ENCODE assay signal across 8 cellular contexts in the genomic region with DNA sequence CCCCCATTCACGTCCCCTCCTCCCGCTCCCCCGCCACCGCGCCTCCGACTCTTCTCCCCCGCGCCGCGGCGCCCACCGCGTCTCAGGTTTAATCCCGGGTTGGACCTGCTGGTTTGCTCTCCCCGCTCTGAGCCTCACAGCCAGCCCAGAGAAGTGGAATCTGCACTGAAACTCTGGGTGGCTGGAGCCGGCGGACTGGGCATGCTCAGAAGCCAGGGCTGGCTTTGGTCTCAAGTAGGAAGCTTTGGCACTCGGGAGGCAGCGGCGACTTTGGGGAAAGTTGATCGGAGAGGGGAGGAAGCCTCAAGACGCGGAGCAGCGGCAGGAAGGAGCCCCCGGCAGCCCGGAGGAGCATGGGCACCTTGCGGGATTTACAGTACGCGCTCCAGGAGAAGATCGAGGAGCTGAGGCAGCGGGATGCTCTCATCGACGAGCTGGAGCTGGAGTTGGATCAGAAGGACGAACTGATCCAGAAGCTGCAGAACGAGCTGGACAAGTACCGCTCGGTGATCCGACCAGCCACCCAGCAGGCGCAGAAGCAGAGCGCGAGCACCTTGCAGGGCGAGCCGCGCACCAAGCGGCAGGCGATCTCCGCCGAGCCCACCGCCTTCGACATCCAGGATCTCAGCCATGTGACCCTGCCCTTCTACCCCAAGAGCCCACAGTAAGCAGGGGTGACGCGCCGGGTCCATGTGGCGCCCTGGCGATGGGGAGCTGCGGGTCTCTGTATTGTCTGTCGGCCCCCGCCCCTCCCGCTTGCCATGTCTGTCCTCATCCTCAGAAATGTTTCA. TPM values are rescaled to one million over a fixed set of nuclear protein-coding genes. Genes with fewer than 3 reads are reported as not detected.
DNase-seq lines count a peak whose midpoint lies in the region; FAIRE-seq and TF ChIP-seq lines count a peak whose summit lies in the region.

A gene (plus strand): TSS at position 250 of the 791 bp plus-strand sequence.

- in situ Hi-C loops in GM13976 (cut with MboI; ENCODE audit: low sequenced_read_pairs, unreplicated experiment) = no loop called here

- peaks cover 20% of the 10 kb centered on the region for H3K27me3 ChIP-seq in bronchial epithelial cell (ENCODE audit: control insufficient read depth, insufficient read depth, low read length)

- DNase-seq in GM13976 (ENCODE audit: low spot score) (peak; percentile 38), NCI-H82 treated with DMSO at 0.1 percent for 48 hours (lab: John Stamatoyannopoulos, UW; ENCODE audit: unreplicated experiment) (peak; percentile 5), bronchial epithelial cell (ENCODE audit: low read depth) (peak; percentile 45), retina (peak; percentile 93), NK-92 (lab: John Stamatoyannopoulos, UW; ENCODE audit: unreplicated experiment) (no peak)
- DNase-seq in central memory CD4-positive, alpha-beta T cell = no peak

- no peak for FAIRE-seq in bronchial epithelial cell (lab: Jason Lieb, UNC)

- peak within 1 kb of the TSS; percentile 40 for H3K4me3 ChIP-seq in bronchial epithelial cell (ENCODE audit: low read depth, low read length)
- peak within 1 kb of the TSS; percentile 68 for H3K4me3 ChIP-seq in iPS-18c (ENCODE audit: insufficient read depth, low read depth, low read length)

- H3K36me3 ChIP-seq in bronchial epithelial cell (ENCODE audit: control insufficient read depth, insufficient read depth, low read length) = no peaks in the 10 kb centered on the region

- H3K9me3 ChIP-seq in iPS-18c (ENCODE audit: control insufficient read depth, insufficient read depth, low read length) = no peaks in the 10 kb centered on the region

- peak within 1 kb of the TSS; percentile 84 for H3K27ac ChIP-seq in 22Rv1

- TF ChIP-seq CTCF in 22Rv1 (IDR thresholded peaks at IDR 0.05) = no peak
- TF ChIP-seq CTCF in GM13976 (IDR thresholded peaks at IDR 0.05; ENCODE audit: borderline replicate concordance, control extremely low read depth, extremely low read depth, insufficient read depth, missing control alignments) = no peak
- TF ChIP-seq CTCF in bronchial epithelial cell (IDR thresholded peaks at IDR 0.05; ENCODE audit: insufficient read depth, low read length, severe bottlenecking) = no peak

RNA-seq across cellular contexts. Expression of the gene that starts here (rescaled TPM):
- total RNA-seq in bronchial epithelial cell = 0.26 and 1.4 TPM in 2 replicates

Comparison
In these comparisons a context has a peak if more than half of its experiments do, and no peak if none do; other contexts are left out.
1. DNase-seq: peak in GM13976 (single experiment), NCI-H82 treated with DMSO at 0.1 percent for 48 hours (single experiment), bronchial epithelial cell (single experiment) and retina (single experiment); none in NK-92 (single experiment) and central memory CD4-positive, alpha-beta T cell (single experiment).